28 cellular contexts compared by ENCODE assay signal in genomic region chr11:19832901-19833300, GRCh38.
"Had no signal": no experiment of that assay in that cellular context is flagged by ENCODE, and none has a peak within 500 bp of the region (broad histone marks: within the 10 kb centered on the region; RNA-seq: fewer than 3 reads in every experiment).

No MANE protein-coding gene starts in this region.

- H3K4me1 Mint-ChIP-seq: activated B cell treated with CpG ODN at 0.5 μM for 24 hours; activated CD8-positive, alpha-beta memory T cell treated with anti-CD3 and anti-CD28 coated beads, Interleukin-2, amount 10 ng/mL, durations not matched to agents 7 days and 5 days; activated naive CD4-positive, alpha-beta T cell treated with anti-CD3 and anti-CD28 coated beads, Interleukin-2, amount 50 U/mL, for 24 hours; activated naive CD8-positive, alpha-beta T cell treated with anti-CD3 and anti-CD28 coated beads, Interleukin-2, amount 10 ng/mL, durations not matched to agents 7 days and 5 days; central memory CD8-positive, alpha-beta T cell had no signal

- H3K4me3 ChIP-seq: ascending aorta, coronary artery, heart left ventricle had no signal

- H3K27me3 ChIP-seq: ascending aorta, brain microvascular endothelial cell, dorsolateral prefrontal cortex, heart left ventricle had no signal

- H3K27ac Mint-ChIP-seq: activated B cell treated with CpG ODN at 0.5 μM for 24 hours; activated CD4-positive, alpha-beta memory T cell treated with anti-CD3 and anti-CD28 coated beads for 36 hours; activated CD8-positive, alpha-beta memory T cell treated with anti-CD3 and anti-CD28 coated beads, Interleukin-2, amount 10 ng/mL, durations not matched to agents 7 days and 5 days; activated CD8-positive, alpha-beta T cell treated with anti-CD3 and anti-CD28 coated beads, Interleukin-2, amount 10 ng/mL, durations not matched to agents 7 days and 5 days; activated naive CD4-positive, alpha-beta T cell treated with anti-CD3 and anti-CD28 coated beads for 36 hours; activated naive CD4-positive, alpha-beta T cell treated with anti-CD3 and anti-CD28 coated beads, Interleukin-2, amount 50 U/mL, for 24 hours; activated naive CD8-positive, alpha-beta T cell treated with anti-CD3 and anti-CD28 coated beads, Interleukin-2, amount 10 ng/mL, durations not matched to agents 7 days and 5 days; activated T-helper 1 cell treated with anti-CD3 and anti-CD28 coated beads, Interleukin-12 subunit alpha, Interleukin-12 subunit beta, Interleukin-2, Interleukin-4 antibody, amounts not matched to agents 30 ng/mL and 10 ng/mL and 1 ng/mL, durations not matched to agents 14 hours and 24 hours and 36 hours; activated T-helper 2 cell treated with anti-CD3 and anti-CD28 coated beads, Interferon-gamma antibody, Interleukin-2, Interleukin-4, amounts not matched to agents 10 μg/mL and 5 μg/mL and 100 μg/mL, durations not matched to agents 14 hours and 24 hours and 36 hours; dendritic cell treated with granulocyte-macrophage colony-stimulating factor and Interleukin-4, amounts not matched to agents 40 ng/mL and 50 ng/mL, for 4 days; endodermal cell had no signal

- H3K27ac ChIP-seq: ascending aorta, brain microvascular endothelial cell, coronary artery, heart left ventricle had no signal

- H3K9me3 ChIP-seq: ascending aorta had no signal

- ATAC-seq: activated CD4-positive, CD25-positive, alpha-beta regulatory T cell treated with anti-CD3 and anti-CD28 coated beads, Interleukin-2, amount 50 U/mL, for 24 hours; activated CD8-positive, alpha-beta memory T cell treated with anti-CD3 and anti-CD28 coated beads, Interleukin-2, amount 10 ng/mL, durations not matched to agents 7 days and 5 days; activated CD8-positive, alpha-beta T cell treated with anti-CD3 and anti-CD28 coated beads, Interleukin-2, amount 10 ng/mL, durations not matched to agents 7 days and 5 days; esophagus mucosa; heart left ventricle had no signal

- H3K4me3 Mint-ChIP-seq: activated B cell treated with CpG ODN at 0.5 μM for 24 hours; activated CD4-positive, alpha-beta memory T cell treated with anti-CD3 and anti-CD28 coated beads for 36 hours; activated CD8-positive, alpha-beta memory T cell treated with anti-CD3 and anti-CD28 coated beads, Interleukin-2, amount 10 ng/mL, durations not matched to agents 7 days and 5 days; activated CD8-positive, alpha-beta T cell treated with anti-CD3 and anti-CD28 coated beads, Interleukin-2, amount 10 ng/mL, durations not matched to agents 7 days and 5 days; activated naive CD4-positive, alpha-beta T cell treated with anti-CD3 and anti-CD28 coated beads for 36 hours; activated naive CD4-positive, alpha-beta T cell treated with anti-CD3 and anti-CD28 coated beads, Interleukin-2, amount 50 U/mL, for 24 hours; activated naive CD8-positive, alpha-beta T cell treated with anti-CD3 and anti-CD28 coated beads, Interleukin-2, amount 10 ng/mL, durations not matched to agents 7 days and 5 days; activated T-helper 1 cell treated with anti-CD3 and anti-CD28 coated beads, Interleukin-12 subunit alpha, Interleukin-12 subunit beta, Interleukin-2, Interleukin-4 antibody, amounts not matched to agents 30 ng/mL and 10 ng/mL and 1 ng/mL, durations not matched to agents 14 hours and 24 hours and 36 hours; central memory CD8-positive, alpha-beta T cell; dendritic cell treated with granulocyte-macrophage colony-stimulating factor and Interleukin-4, amounts not matched to agents 40 ng/mL and 50 ng/mL, for 4 days; endodermal cell had no signal

- DNase-seq: activated B cell treated with CpG ODN at 0.5 μM for 24 hours; activated CD4-positive, alpha-beta memory T cell treated with anti-CD3 and anti-CD28 coated beads for 36 hours; activated CD4-positive, alpha-beta T cell treated with anti-CD3 and anti-CD28 coated beads for 48 hours; activated CD4-positive, alpha-beta T cell treated with anti-CD3 and anti-CD28 coated beads, Interleukin-2, amount 50 U/mL, for 1 hour; activated CD8-positive, alpha-beta memory T cell treated with anti-CD3 and anti-CD28 coated beads, Interleukin-2, amount 10 ng/mL, durations not matched to agents 7 days and 5 days; activated CD8-positive, alpha-beta memory T cell treated with anti-CD3 and anti-CD28 coated beads, Interleukin-2, amount 50 U/mL, for 4 hours; activated CD8-positive, alpha-beta T cell treated with anti-CD3 and anti-CD28 coated beads, Interleukin-2, amount 10 ng/mL, durations not matched to agents 7 days and 5 days; activated effector memory CD4-positive, alpha-beta T cell treated with anti-CD3 and anti-CD28 coated beads, Interleukin-2, amount 50 U/mL, for 16 hours; activated naive CD4-positive, alpha-beta T cell treated with anti-CD3 and anti-CD28 coated beads for 36 hours; activated naive CD8-positive, alpha-beta T cell treated with anti-CD3 and anti-CD28 coated beads, Interleukin-2, amount 10 ng/mL, durations not matched to agents 7 days and 5 days; activated T-cell treated with anti-CD3 and anti-CD28 coated beads, Interleukin-2, amount 50 U/mL, for 1 hour; activated T-cell treated with anti-CD3 and anti-CD28 coated beads, Interleukin-2, amount 50 U/mL, for 48 hours; brain microvascular endothelial cell; effector memory CD4-positive, alpha-beta T cell; endodermal cell; foreskin fibroblast; heart left ventricle; T-helper 2 cell had no signal

- H3K36me3 Mint-ChIP-seq: activated CD4-positive, alpha-beta memory T cell treated with anti-CD3 and anti-CD28 coated beads for 36 hours; activated CD8-positive, alpha-beta memory T cell treated with anti-CD3 and anti-CD28 coated beads, Interleukin-2, amount 10 ng/mL, durations not matched to agents 7 days and 5 days; activated naive CD4-positive, alpha-beta T cell treated with anti-CD3 and anti-CD28 coated beads, Interleukin-2, amount 50 U/mL, for 24 hours; activated naive CD8-positive, alpha-beta T cell treated with anti-CD3 and anti-CD28 coated beads, Interleukin-2, amount 10 ng/mL, durations not matched to agents 7 days and 5 days had no signal

- H3K27me3 Mint-ChIP-seq: activated B cell treated with CpG ODN at 0.5 μM for 24 hours; activated CD4-positive, alpha-beta memory T cell treated with anti-CD3 and anti-CD28 coated beads for 36 hours; activated CD8-positive, alpha-beta memory T cell treated with anti-CD3 and anti-CD28 coated beads, Interleukin-2, amount 10 ng/mL, durations not matched to agents 7 days and 5 days; activated naive CD8-positive, alpha-beta T cell treated with anti-CD3 and anti-CD28 coated beads, Interleukin-2, amount 10 ng/mL, durations not matched to agents 7 days and 5 days; central memory CD8-positive, alpha-beta T cell; dendritic cell treated with granulocyte-macrophage colony-stimulating factor and Interleukin-4, amounts not matched to agents 40 ng/mL and 50 ng/mL, for 4 days had no signal

- H3K9me3 Mint-ChIP-seq: activated B cell treated with CpG ODN at 0.5 μM for 24 hours; activated CD4-positive, alpha-beta memory T cell treated with anti-CD3 and anti-CD28 coated beads for 36 hours; activated naive CD4-positive, alpha-beta T cell treated with anti-CD3 and anti-CD28 coated beads, Interleukin-2, amount 50 U/mL, for 24 hours; activated naive CD8-positive, alpha-beta T cell treated with anti-CD3 and anti-CD28 coated beads, Interleukin-2, amount 10 ng/mL, durations not matched to agents 7 days and 5 days; activated T-helper 1 cell treated with anti-CD3 and anti-CD28 coated beads, Interleukin-12 subunit alpha, Interleukin-12 subunit beta, Interleukin-2, Interleukin-4 antibody, amounts not matched to agents 30 ng/mL and 10 ng/mL and 1 ng/mL, durations not matched to agents 14 hours and 24 hours and 36 hours; activated T-helper 2 cell treated with anti-CD3 and anti-CD28 coated beads, Interferon-gamma antibody, Interleukin-2, Interleukin-4, amounts not matched to agents 10 μg/mL and 5 μg/mL and 100 μg/mL, durations not matched to agents 14 hours and 24 hours and 36 hours; central memory CD8-positive, alpha-beta T cell had no signal
